1 cellular context compared by ENCODE assay signal in the genomic region with DNA sequence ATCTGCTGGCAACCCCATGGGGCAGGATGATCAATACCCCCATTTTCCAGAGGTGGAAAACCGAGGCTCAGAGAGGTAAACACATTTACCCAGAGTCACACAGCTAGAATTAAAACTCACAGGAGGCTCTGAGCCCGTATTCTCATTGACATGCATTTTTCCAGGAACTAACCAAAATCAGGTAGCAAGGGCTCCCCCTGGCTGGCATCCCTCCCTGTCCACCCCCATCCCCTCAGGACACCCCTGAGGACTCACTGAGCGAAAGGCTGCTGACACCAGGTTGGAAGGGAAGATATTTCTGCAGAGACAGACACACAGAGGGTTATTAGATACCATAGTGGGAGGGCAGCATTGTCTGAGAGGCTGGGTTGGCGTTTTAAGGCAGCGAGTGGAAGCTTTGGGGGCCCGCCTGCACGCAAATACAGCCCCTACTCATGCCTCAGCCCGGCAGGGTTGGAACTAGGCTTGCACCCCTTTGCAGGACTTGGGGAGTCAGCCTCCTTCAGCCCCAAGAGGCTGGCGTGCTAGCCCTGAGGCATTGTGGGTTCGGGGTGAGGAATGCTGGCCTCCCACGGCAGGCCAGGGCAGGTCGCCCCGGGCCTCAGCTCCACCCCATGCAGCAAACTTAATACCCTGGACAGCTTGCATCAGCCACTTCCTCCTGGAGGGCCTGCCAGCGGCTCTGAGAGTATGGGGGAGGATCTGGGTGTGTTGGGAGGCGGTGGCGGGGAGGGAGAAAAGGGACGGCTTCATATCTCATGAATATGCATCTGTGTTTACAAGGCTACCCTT.
A peak's percentile ranks its signal among the peaks of the same experiment; 100 is the strongest.
TF ChIP-seq lines count a peak whose summit lies in the region.

No MANE protein-coding gene starts in this region.

TF ChIP-seq in K562, 482 proteins besides CTCF, POLR2A, EP300 and RAD21 (continued from another document and continues in another):
- TF ChIP-seq SMAD1 (IDR thresholded peaks at IDR 0.05; ENCODE audit: low read depth, low read length, partially characterized antibody) (peak; percentile 42), DNMT1 (IDR thresholded peaks at IDR 0.05) (no peak), RBM14 (IDR thresholded peaks at IDR 0.05; ENCODE audit: borderline replicate concordance, insufficient read depth, low read depth, low read length) (no peak), JUND (IDR thresholded peaks at IDR 0.05; ENCODE audit: borderline replicate concordance, low read depth, low read length) (peak; percentile 91), JUND (tag; IDR thresholded peaks at IDR 0.05; ENCODE audit: borderline replicate concordance, low read depth, low read length) (peak; percentile 61; the same call in 1 of the 3 replicates), NR2C1 (IDR thresholded peaks at IDR 0.05) (no peak), NR2C1 (tag; IDR thresholded peaks at IDR 0.05) (no peak; the same call in 1 of the 2 replicates), SREBF1 (IDR thresholded peaks at IDR 0.05; ENCODE audit: borderline replicate concordance, low read depth, low read length) (no peak), ZNF143 (CRISPR knock-in tag; IDR thresholded peaks at IDR 0.05) (peak; percentile 68), CBX3 (IDR thresholded peaks at IDR 0.05; ENCODE audit: borderline replicate concordance in 1 of 2, low read length in 2 of 2) (0 out of 3 replicates have a peak, but pooled peaks of 1 of the 2 experiments have one; percentile 7), BCL6 (CRISPR knock-in tag; IDR thresholded peaks at IDR 0.05) (no peak), NR4A1 (CRISPR knock-in tag; IDR thresholded peaks at IDR 0.05) (no peak), NR4A1 (tag; IDR thresholded peaks at IDR 0.05) (peak; percentile 85), TRIM24 (IDR thresholded peaks at IDR 0.05) (peak; percentile 8 to 63; a peak in 2 of 4 replicates), MYBL2 (IDR thresholded peaks at IDR 0.05; ENCODE audit: low read depth) (no peak), MYBL2 (CRISPR knock-in tag; IDR thresholded peaks at IDR 0.05; ENCODE audit: borderline replicate concordance) (no peak), BHLHE40 (IDR thresholded peaks at IDR 0.05; ENCODE audit: low read length) (peak; percentile 47; the same call in 1 of the 2 replicates), ZBTB1 (CRISPR knock-in tag; IDR thresholded peaks at IDR 0.05; ENCODE audit: borderline replicate concordance, low read depth) (no peak), ATF1 (CRISPR knock-in tag; IDR thresholded peaks at IDR 0.05) (no peak), ATF1 (tag; IDR thresholded peaks at IDR 0.05) (peak; percentile 49), SUPT5H (IDR thresholded peaks at IDR 0.05) (peak; percentile 66), FOS (IDR thresholded peaks at IDR 0.05; ENCODE audit: extremely low read depth, insufficient read length) (no peak), PML (IDR thresholded peaks at IDR 0.05; ENCODE audit: low read length) (no peak), ZNF583 (CRISPR knock-in tag; IDR thresholded peaks at IDR 0.05) (no peak), FOXJ2 (tag; IDR thresholded peaks at IDR 0.05) (no peak), ZKSCAN1 (IDR thresholded peaks at IDR 0.05; ENCODE audit: low read depth, low read length) (peak; percentile 6; the same call in 1 of the 2 replicates)
- TF ChIP-seq, protein P1, sequence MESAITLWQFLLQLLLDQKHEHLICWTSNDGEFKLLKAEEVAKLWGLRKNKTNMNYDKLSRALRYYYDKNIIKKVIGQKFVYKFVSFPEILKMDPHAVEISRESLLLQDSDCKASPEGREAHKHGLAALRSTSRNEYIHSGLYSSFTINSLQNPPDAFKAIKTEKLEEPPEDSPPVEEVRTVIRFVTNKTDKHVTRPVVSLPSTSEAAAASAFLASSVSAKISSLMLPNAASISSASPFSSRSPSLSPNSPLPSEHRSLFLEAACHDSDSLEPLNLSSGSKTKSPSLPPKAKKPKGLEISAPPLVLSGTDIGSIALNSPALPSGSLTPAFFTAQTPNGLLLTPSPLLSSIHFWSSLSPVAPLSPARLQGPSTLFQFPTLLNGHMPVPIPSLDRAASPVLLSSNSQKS (CRISPR knock-in tag; IDR thresholded peaks at IDR 0.05) = no peak
- TF ChIP-seq, protein P2, sequence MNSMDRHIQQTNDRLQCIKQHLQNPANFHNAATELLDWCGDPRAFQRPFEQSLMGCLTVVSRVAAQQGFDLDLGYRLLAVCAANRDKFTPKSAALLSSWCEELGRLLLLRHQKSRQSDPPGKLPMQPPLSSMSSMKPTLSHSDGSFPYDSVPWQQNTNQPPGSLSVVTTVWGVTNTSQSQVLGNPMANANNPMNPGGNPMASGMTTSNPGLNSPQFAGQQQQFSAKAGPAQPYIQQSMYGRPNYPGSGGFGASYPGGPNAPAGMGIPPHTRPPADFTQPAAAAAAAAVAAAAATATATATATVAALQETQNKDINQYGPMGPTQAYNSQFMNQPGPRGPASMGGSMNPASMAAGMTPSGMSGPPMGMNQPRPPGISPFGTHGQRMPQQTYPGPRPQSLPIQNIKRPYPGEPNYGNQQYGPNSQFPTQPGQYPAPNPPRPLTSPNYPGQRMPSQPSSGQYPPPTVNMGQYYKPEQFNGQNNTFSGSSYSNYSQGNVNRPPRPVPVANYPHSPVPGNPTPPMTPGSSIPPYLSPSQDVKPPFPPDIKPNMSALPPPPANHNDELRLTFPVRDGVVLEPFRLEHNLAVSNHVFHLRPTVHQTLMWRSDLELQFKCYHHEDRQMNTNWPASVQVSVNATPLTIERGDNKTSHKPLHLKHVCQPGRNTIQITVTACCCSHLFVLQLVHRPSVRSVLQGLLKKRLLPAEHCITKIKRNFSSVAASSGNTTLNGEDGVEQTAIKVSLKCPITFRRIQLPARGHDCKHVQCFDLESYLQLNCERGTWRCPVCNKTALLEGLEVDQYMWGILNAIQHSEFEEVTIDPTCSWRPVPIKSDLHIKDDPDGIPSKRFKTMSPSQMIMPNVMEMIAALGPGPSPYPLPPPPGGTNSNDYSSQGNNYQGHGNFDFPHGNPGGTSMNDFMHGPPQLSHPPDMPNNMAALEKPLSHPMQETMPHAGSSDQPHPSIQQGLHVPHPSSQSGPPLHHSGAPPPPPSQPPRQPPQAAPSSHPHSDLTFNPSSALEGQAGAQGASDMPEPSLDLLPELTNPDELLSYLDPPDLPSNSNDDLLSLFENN (IDR thresholded peaks at IDR 0.05; ENCODE audit: low read depth in 2 of 2, low read length in 2 of 2) = no peak
- TF ChIP-seq, protein P3, sequence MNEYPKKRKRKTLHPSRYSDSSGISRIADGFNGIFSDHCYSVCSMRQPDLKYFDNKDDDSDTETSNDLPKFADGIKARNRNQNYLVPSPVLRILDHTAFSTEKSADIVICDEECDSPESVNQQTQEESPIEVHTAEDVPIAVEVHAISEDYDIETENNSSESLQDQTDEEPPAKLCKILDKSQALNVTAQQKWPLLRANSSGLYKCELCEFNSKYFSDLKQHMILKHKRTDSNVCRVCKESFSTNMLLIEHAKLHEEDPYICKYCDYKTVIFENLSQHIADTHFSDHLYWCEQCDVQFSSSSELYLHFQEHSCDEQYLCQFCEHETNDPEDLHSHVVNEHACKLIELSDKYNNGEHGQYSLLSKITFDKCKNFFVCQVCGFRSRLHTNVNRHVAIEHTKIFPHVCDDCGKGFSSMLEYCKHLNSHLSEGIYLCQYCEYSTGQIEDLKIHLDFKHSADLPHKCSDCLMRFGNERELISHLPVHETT (CRISPR knock-in tag; conservative IDR thresholded peaks at IDR 0.05 in 1 of 2, IDR thresholded peaks at IDR 0.05 in 1 of 2) = no peak
- TF ChIP-seq, protein P4, sequence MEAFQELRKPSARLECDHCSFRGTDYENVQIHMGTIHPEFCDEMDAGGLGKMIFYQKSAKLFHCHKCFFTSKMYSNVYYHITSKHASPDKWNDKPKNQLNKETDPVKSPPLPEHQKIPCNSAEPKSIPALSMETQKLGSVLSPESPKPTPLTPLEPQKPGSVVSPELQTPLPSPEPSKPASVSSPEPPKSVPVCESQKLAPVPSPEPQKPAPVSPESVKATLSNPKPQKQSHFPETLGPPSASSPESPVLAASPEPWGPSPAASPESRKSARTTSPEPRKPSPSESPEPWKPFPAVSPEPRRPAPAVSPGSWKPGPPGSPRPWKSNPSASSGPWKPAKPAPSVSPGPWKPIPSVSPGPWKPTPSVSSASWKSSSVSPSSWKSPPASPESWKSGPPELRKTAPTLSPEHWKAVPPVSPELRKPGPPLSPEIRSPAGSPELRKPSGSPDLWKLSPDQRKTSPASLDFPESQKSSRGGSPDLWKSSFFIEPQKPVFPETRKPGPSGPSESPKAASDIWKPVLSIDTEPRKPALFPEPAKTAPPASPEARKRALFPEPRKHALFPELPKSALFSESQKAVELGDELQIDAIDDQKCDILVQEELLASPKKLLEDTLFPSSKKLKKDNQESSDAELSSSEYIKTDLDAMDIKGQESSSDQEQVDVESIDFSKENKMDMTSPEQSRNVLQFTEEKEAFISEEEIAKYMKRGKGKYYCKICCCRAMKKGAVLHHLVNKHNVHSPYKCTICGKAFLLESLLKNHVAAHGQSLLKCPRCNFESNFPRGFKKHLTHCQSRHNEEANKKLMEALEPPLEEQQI (IDR thresholded peaks at IDR 0.05) = no peak
- TF ChIP-seq, protein P5, sequence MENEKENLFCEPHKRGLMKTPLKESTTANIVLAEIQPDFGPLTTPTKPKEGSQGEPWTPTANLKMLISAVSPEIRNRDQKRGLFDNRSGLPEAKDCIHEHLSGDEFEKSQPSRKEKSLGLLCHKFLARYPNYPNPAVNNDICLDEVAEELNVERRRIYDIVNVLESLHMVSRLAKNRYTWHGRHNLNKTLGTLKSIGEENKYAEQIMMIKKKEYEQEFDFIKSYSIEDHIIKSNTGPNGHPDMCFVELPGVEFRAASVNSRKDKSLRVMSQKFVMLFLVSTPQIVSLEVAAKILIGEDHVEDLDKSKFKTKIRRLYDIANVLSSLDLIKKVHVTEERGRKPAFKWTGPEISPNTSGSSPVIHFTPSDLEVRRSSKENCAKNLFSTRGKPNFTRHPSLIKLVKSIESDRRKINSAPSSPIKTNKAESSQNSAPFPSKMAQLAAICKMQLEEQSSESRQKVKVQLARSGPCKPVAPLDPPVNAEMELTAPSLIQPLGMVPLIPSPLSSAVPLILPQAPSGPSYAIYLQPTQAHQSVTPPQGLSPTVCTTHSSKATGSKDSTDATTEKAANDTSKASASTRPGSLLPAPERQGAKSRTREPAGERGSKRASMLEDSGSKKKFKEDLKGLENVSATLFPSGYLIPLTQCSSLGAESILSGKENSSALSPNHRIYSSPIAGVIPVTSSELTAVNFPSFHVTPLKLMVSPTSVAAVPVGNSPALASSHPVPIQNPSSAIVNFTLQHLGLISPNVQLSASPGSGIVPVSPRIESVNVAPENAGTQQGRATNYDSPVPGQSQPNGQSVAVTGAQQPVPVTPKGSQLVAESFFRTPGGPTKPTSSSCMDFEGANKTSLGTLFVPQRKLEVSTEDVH (IDR thresholded peaks at IDR 0.05; ENCODE audit: low read depth, partially characterized antibody) = peak; percentile 16
- TF ChIP-seq, protein P6, sequence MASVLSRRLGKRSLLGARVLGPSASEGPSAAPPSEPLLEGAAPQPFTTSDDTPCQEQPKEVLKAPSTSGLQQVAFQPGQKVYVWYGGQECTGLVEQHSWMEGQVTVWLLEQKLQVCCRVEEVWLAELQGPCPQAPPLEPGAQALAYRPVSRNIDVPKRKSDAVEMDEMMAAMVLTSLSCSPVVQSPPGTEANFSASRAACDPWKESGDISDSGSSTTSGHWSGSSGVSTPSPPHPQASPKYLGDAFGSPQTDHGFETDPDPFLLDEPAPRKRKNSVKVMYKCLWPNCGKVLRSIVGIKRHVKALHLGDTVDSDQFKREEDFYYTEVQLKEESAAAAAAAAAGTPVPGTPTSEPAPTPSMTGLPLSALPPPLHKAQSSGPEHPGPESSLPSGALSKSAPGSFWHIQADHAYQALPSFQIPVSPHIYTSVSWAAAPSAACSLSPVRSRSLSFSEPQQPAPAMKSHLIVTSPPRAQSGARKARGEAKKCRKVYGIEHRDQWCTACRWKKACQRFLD (CRISPR knock-in tag; IDR thresholded peaks at IDR 0.05) = no peak
- TF ChIP-seq, protein P7, sequence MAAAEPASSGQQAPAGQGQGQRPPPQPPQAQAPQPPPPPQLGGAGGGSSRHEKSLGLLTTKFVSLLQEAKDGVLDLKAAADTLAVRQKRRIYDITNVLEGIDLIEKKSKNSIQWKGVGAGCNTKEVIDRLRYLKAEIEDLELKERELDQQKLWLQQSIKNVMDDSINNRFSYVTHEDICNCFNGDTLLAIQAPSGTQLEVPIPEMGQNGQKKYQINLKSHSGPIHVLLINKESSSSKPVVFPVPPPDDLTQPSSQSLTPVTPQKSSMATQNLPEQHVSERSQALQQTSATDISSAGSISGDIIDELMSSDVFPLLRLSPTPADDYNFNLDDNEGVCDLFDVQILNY (CRISPR knock-in tag; IDR thresholded peaks at IDR 0.05) = peak; percentile 87; the same call in 1 of the 2 replicates
- TF ChIP-seq, protein P8, sequence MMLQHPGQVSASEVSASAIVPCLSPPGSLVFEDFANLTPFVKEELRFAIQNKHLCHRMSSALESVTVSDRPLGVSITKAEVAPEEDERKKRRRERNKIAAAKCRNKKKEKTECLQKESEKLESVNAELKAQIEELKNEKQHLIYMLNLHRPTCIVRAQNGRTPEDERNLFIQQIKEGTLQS (IDR thresholded peaks at IDR 0.05) = peak; percentile 99
- TF ChIP-seq, protein P8 (CRISPR knock-in tag; conservative IDR thresholded peaks at IDR 0.05) = no peak
- TF ChIP-seq, protein P9, sequence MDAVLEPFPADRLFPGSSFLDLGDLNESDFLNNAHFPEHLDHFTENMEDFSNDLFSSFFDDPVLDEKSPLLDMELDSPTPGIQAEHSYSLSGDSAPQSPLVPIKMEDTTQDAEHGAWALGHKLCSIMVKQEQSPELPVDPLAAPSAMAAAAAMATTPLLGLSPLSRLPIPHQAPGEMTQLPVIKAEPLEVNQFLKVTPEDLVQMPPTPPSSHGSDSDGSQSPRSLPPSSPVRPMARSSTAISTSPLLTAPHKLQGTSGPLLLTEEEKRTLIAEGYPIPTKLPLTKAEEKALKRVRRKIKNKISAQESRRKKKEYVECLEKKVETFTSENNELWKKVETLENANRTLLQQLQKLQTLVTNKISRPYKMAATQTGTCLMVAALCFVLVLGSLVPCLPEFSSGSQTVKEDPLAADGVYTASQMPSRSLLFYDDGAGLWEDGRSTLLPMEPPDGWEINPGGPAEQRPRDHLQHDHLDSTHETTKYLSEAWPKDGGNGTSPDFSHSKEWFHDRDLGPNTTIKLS (IDR thresholded peaks at IDR 0.05; ENCODE audit: borderline replicate concordance, low read depth) = peak; percentile 63
- TF ChIP-seq, protein P10, sequence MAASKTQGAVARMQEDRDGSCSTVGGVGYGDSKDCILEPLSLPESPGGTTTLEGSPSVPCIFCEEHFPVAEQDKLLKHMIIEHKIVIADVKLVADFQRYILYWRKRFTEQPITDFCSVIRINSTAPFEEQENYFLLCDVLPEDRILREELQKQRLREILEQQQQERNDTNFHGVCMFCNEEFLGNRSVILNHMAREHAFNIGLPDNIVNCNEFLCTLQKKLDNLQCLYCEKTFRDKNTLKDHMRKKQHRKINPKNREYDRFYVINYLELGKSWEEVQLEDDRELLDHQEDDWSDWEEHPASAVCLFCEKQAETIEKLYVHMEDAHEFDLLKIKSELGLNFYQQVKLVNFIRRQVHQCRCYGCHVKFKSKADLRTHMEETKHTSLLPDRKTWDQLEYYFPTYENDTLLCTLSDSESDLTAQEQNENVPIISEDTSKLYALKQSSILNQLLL (CRISPR knock-in tag; IDR thresholded peaks at IDR 0.05; ENCODE audit: borderline replicate concordance) = no peak
